9 cellular contexts compared by ENCODE assay signal in genomic region chr2:152730591-152731333, GRCh38. TPM values are rescaled to one million over a fixed set of nuclear protein-coding genes. Genes with fewer than 3 reads are reported as not detected.
A peak's percentile ranks its signal among the peaks of the same experiment; 100 is the strongest.
DNase-seq lines count a peak whose midpoint lies in the region; ATAC-seq, FAIRE-seq and TF ChIP-seq lines count a peak whose summit lies in the region.
"Had no signal": no experiment of that assay in that cellular context is flagged by ENCODE, and none has a peak within 500 bp of the region (broad histone marks: within the 10 kb centered on the region; RNA-seq: fewer than 3 reads in every experiment).

No MANE protein-coding gene starts in this region.

- H3K4me3 Mint-ChIP-seq in CD4-positive, alpha-beta T cell: no peak overlapping the region
- H3K4me3 Mint-ChIP-seq in activated T-helper 2 cell treated with anti-CD3 and anti-CD28 coated beads, Interferon-gamma antibody, Interleukin-2, Interleukin-4, amounts not matched to agents 10 μg/mL and 5 μg/mL and 100 μg/mL, durations not matched to agents 14 hours and 24 hours and 36 hours (ENCODE audit: low read depth): no peak overlapping the region

- H3K27me3 Mint-ChIP-seq in CD4-positive, alpha-beta T cell: no peaks in the 10 kb centered on the region
- no peaks in the 10 kb centered on the region for H3K27me3 Mint-ChIP-seq in activated T-helper 2 cell treated with anti-CD3 and anti-CD28 coated beads, Interferon-gamma antibody, Interleukin-2, Interleukin-4, amounts not matched to agents 10 μg/mL and 5 μg/mL and 100 μg/mL, durations not matched to agents 14 hours and 24 hours and 36 hours (ENCODE audit: low read depth)

- TF ChIP-seq CTCF in CD4-positive, alpha-beta T cell (IDR thresholded peaks at IDR 0.05): no peak
- TF ChIP-seq CTCF in prostate gland (IDR thresholded peaks at IDR 0.05) (no peak), sigmoid colon (IDR thresholded peaks at IDR 0.05) (no peak)

- peaks cover 45% of the 10 kb centered on the region for H3K4me1 Mint-ChIP-seq in CD4-positive, alpha-beta T cell (ENCODE audit: low read depth)
- peaks cover 25% of the 10 kb centered on the region for H3K4me1 Mint-ChIP-seq in activated T-helper 2 cell treated with anti-CD3 and anti-CD28 coated beads, Interferon-gamma antibody, Interleukin-2, Interleukin-4, amounts not matched to agents 10 μg/mL and 5 μg/mL and 100 μg/mL, durations not matched to agents 14 hours and 24 hours and 36 hours (ENCODE audit: low read depth)

- H3K36me3 ChIP-seq in prostate gland (no peaks in the 10 kb centered on the region), sigmoid colon (peaks cover 0 to 4% (median 0%) of the 10 kb centered on the region in 4 donors)

- ATAC-seq in CD4-positive, alpha-beta T cell (ENCODE audit: poor library complexity): peak; percentile 87
- ATAC-seq in GM21447 (IDR thresholded peaks at IDR 0.05; ENCODE audit: unreplicated experiment): peak; percentile 89

- peak in 8 of 10 experiments; percentile 15 to 33 (median 20) for DNase-seq in CD4-positive, alpha-beta T cell
- no peak for DNase-seq in HTR-8/SVneo (ENCODE audit: insufficient read length, low spot score)
- DNase-seq in activated T-helper 2 cell treated with anti-CD3 and anti-CD28 coated beads, Interferon-gamma antibody, Interleukin-2, Interleukin-4, amounts not matched to agents 10 μg/mL and 5 μg/mL and 100 μg/mL, durations not matched to agents 14 hours and 24 hours and 36 hours (ENCODE audit: low spot score): peak; percentile 30
- DNase-seq in prostate gland (ENCODE audit: low spot score): peak; percentile 32
- DNase-seq in sigmoid colon: no peak
- DNase-seq in NCI-H510A (lab: John Stamatoyannopoulos, UW): no peak
- no peak for DNase-seq in D341Med (ENCODE audit: low spot score)

- peaks cover 5% of the 10 kb centered on the region for H3K4me1 ChIP-seq in prostate gland (replicated peaks)
- H3K4me1 ChIP-seq in sigmoid colon: no peaks in the 10 kb centered on the region

- H3K4me3 ChIP-seq in prostate gland: no peak overlapping the region
- no peak overlapping the region for H3K4me3 ChIP-seq in sigmoid colon

- H3K27ac Mint-ChIP-seq in CD4-positive, alpha-beta T cell: peak overlapping the region; percentile 2
- no peak overlapping the region for H3K27ac Mint-ChIP-seq in activated T-helper 2 cell treated with anti-CD3 and anti-CD28 coated beads, Interferon-gamma antibody, Interleukin-2, Interleukin-4, amounts not matched to agents 10 μg/mL and 5 μg/mL and 100 μg/mL, durations not matched to agents 14 hours and 24 hours and 36 hours

- H3K9me3 Mint-ChIP-seq in CD4-positive, alpha-beta T cell: no peaks in the 10 kb centered on the region
- no peaks in the 10 kb centered on the region for H3K9me3 Mint-ChIP-seq in activated T-helper 2 cell treated with anti-CD3 and anti-CD28 coated beads, Interferon-gamma antibody, Interleukin-2, Interleukin-4, amounts not matched to agents 10 μg/mL and 5 μg/mL and 100 μg/mL, durations not matched to agents 14 hours and 24 hours and 36 hours

- no peaks in the 10 kb centered on the region for H3K27me3 ChIP-seq in CD4-positive, alpha-beta T cell (ENCODE audit: control insufficient read depth, insufficient read depth, low read length)
- H3K27me3 ChIP-seq in prostate gland (replicated peaks; ENCODE audit: insufficient read depth): no peaks in the 10 kb centered on the region
- H3K27me3 ChIP-seq in sigmoid colon: no peaks in the 10 kb centered on the region

- H3K36me3 Mint-ChIP-seq in CD4-positive, alpha-beta T cell (ENCODE audit: low read depth): peaks cover 5% of the 10 kb centered on the region
- peaks cover 17% of the 10 kb centered on the region for H3K36me3 Mint-ChIP-seq in activated T-helper 2 cell treated with anti-CD3 and anti-CD28 coated beads, Interferon-gamma antibody, Interleukin-2, Interleukin-4, amounts not matched to agents 10 μg/mL and 5 μg/mL and 100 μg/mL, durations not matched to agents 14 hours and 24 hours and 36 hours (ENCODE audit: low read depth)

- TF ChIP-seq EP300 in sigmoid colon (IDR thresholded peaks at IDR 0.05): no peak

- peak; percentile 4 for FAIRE-seq in HTR-8/SVneo (lab: Jason Lieb, UNC)
- FAIRE-seq: GM18507 had no signal

- TF ChIP-seq POLR2A in prostate gland (IDR thresholded peaks at IDR 0.05) (no peak), sigmoid colon (IDR thresholded peaks at IDR 0.05) (no peak)

- intact Hi-C loops in CD4-positive, alpha-beta T cell (cut with DNase I, micrococcal nuclease): no loop called here
- intact Hi-C loops in activated T-helper 2 cell treated with anti-CD3 and anti-CD28 coated beads, Interferon-gamma antibody, Interleukin-2, Interleukin-4, amounts not matched to agents 10 μg/mL and 5 μg/mL and 100 μg/mL, durations not matched to agents 14 hours and 24 hours and 36 hours (cut with micrococcal nuclease): no loop called here
- intact Hi-C loops in prostate gland (cut with DNase I): no loop called here
- intact Hi-C loops in sigmoid colon (cut with DNase I): no loop called here

- CTCF ChIA-PET in CD4-positive, alpha-beta T cell (lab: Charles Lee): interaction anchor here (1.9 kb wide), 1 partner anchor 13 kb away, joined by 8 read pairs; the partner anchor contains the start of genes ARL6IP6 and PRPF40A

- H3K9me3 ChIP-seq in CD4-positive, alpha-beta T cell (ENCODE audit: control insufficient read depth, low read length): no peaks in the 10 kb centered on the region
- H3K9me3 ChIP-seq in prostate gland (no peaks in the 10 kb centered on the region), sigmoid colon (no peaks in the 10 kb centered on the region)

- no peak overlapping the region for H3K27ac ChIP-seq in CD4-positive, alpha-beta T cell (ENCODE audit: low read depth, low read length)
- peak overlapping the region in 1 of 2 donors; percentile 60 for H3K27ac ChIP-seq in prostate gland
- no peak overlapping the region for H3K27ac ChIP-seq in sigmoid colon

- POLR2A ChIA-PET in CD4-positive, alpha-beta T cell (lab: Charles Lee): interaction anchor here (0.9 to 2.9 kb wide), 2 partner anchors 12 to 13 kb away, joined by 3 to 18 read pairs; partner anchors contain the start of genes ARL6IP6 and PRPF40A

- 61% methylated on average over 1 of the region's 1 CpG for WGBS in prostate gland
- WGBS in sigmoid colon, 2 donors: 79 to 94% methylated on average over 1 of the region's 1 CpG

RNA-seq across cellular contexts. Expression of gene ARL6IP6, which starts 12.3 kb away (rescaled TPM):
- total RNA-seq in CD4-positive, alpha-beta T cell: 1 to 10 TPM; 6.3 to 6.7 TPM
- total RNA-seq in activated T-helper 2 cell treated with anti-CD3 and anti-CD28 coated beads, Interferon-gamma antibody, Interleukin-2, Interleukin-4, amounts not matched to agents 10 μg/mL and 5 μg/mL and 100 μg/mL, durations not matched to agents 14 hours and 24 hours and 36 hours: 33.1 and 33.6 TPM in 2 replicates
- total RNA-seq in prostate gland (10 to 100 TPM; 18.9 to 32.2 TPM), sigmoid colon (10 to 100 TPM in 3 of 4 donors, 1 to 10 TPM in 1; 8.3 to 18.2 (median 13.8) TPM)
- 10 to 100 TPM in 1 of 3 donors, 1 to 10 TPM in 2; 5.4 to 10.3 (median 6.2) TPM for polyA plus RNA-seq in sigmoid colon

RNA-seq across cellular contexts. Expression of gene PRPF40A, which starts 13.5 kb away (rescaled TPM):
- 100 to 1,000 TPM; 146 to 148 TPM for total RNA-seq in CD4-positive, alpha-beta T cell
- total RNA-seq in activated T-helper 2 cell treated with anti-CD3 and anti-CD28 coated beads, Interferon-gamma antibody, Interleukin-2, Interleukin-4, amounts not matched to agents 10 μg/mL and 5 μg/mL and 100 μg/mL, durations not matched to agents 14 hours and 24 hours and 36 hours: 144 and 170 TPM in 2 replicates
- total RNA-seq in prostate gland (10 to 100 TPM; 82.6 to 97.9 TPM), sigmoid colon (100 to 1,000 TPM in 1 of 4 donors, 10 to 100 TPM in 3; 69.2 to 200 (median 80.7) TPM)
- 10 to 100 TPM; 24.0 to 36.1 (median 29.6) TPM for polyA plus RNA-seq in sigmoid colon

Comparison
In these comparisons a context has a peak if more than half of its experiments do, and no peak if none do; other contexts are left out.
1. DNase-seq: peak in CD4-positive, alpha-beta T cell (8 of 10), activated T-helper 2 cell treated with anti-CD3 and anti-CD28 coated beads, Interferon-gamma antibody, Interleukin-2, Interleukin-4, amounts not matched to agents 10 μg/mL and 5 μg/mL and 100 μg/mL, durations not matched to agents 14 hours and 24 hours and 36 hours (single experiment) and prostate gland (single experiment); none in HTR-8/SVneo (single experiment), sigmoid colon (single experiment), NCI-H510A (single experiment) and D341Med (single experiment).